In the genomic region with DNA sequence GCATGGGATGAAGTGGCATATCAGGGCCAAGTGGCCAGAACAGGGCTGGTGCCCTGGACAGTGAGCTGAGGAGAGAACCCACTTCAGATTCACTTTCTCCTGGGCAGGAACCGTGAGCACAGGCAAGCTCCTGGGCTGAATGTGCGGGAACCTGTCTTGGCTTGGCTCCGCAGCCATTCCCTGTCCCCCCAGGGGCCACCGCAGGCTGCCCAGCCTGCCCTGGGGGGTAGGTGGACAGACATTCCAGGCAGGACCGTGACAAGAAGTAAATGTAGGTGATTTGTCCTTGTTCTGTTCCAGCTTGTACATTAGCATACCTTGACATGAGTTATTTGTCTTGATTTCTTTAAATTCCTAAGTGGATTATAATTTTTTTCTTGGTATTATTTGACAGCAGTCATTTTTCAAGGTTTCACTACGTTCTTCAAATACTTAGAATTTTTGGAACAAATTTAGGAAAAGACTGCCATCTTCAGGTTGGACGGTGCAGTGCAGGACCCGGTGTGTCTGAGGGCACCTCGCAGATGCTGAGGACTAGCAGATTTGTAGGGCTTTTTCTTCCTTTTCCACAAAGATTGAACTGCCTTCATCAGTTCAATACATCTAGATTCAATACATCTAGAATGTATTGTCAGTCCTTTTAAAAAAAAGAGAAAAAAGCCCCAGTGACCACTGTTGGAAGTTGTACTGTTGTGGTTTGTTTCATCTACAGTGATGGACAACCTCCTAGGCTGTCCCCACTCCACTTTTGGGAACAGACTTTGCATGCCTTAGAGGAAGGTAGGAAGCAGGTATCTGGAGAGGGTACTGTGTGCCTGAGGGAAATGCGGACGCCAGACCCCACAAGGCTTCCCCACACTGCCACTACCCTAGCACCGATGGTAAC, we compare ENCODE assay signal across 9 cellular contexts.
DNase-seq lines count a peak whose midpoint lies in the region; ATAC-seq and TF ChIP-seq lines count a peak whose summit lies in the region.
"Had no signal": no experiment of that assay in that cellular context is flagged by ENCODE, and none has a peak within 500 bp of the region (broad histone marks: within the 10 kb centered on the region; RNA-seq: fewer than 3 reads in every experiment).

No MANE protein-coding gene starts in this region.

- H3K9ac ChIP-seq in HUES64 (ENCODE audit: low read depth, low read length), result no peak overlapping the region

- H3K4me1 Mint-ChIP-seq in activated naive CD8-positive, alpha-beta T cell treated with anti-CD3 and anti-CD28 coated beads, Interleukin-2, amount 50 U/mL, for 24 hours, result no peaks in the 10 kb centered on the region
- H3K4me1 Mint-ChIP-seq: B cell had no signal

- H3K36me3 ChIP-seq in HUES64 (ENCODE audit: insufficient read depth, low read length) (peaks cover 60% of the 10 kb centered on the region), sigmoid colon (no peaks in the 10 kb centered on the region)

- ATAC-seq in activated naive CD8-positive, alpha-beta T cell treated with anti-CD3 and anti-CD28 coated beads, Interleukin-2, amount 50 U/mL, for 24 hours, result no peak
- ATAC-seq in left ventricle myocardium superior, result no peak

- TF ChIP-seq EP300 in sigmoid colon (IDR thresholded peaks at IDR 0.05), result no peak

- H3K4me3 ChIP-seq in HUES64 (ENCODE audit: low read length) (no peak overlapping the region), sigmoid colon (no peak overlapping the region)

- peak; percentile 46 to 76 (median 73) for DNase-seq in NCI-H1417 (lab: John Stamatoyannopoulos, UW)
- no peak for DNase-seq in NCI-H1417 treated with DMSO at 0.1 percent for 48 hours (lab: John Stamatoyannopoulos, UW)
- DNase-seq in RKO (ENCODE audit: low spot score), result peak; percentile 62
- peak; percentile 51 for DNase-seq in activated naive CD8-positive, alpha-beta T cell treated with anti-CD3 and anti-CD28 coated beads, Interleukin-2, amount 50 U/mL, for 24 hours
- peak; percentile 67 for DNase-seq in left ventricle myocardium superior
- DNase-seq in sigmoid colon, result peak; percentile 82
- DNase-seq in GF-D8 (lab: John Stamatoyannopoulos, UW), result no peak

- H3K27ac ChIP-seq in HUES64 (ENCODE audit: low read depth, low read length) (peak overlapping the region; percentile 16; the same call in 1 of the 2 replicates), sigmoid colon (peak overlapping the region; percentile 18 to 91 (median 84))

- H3K4me3 Mint-ChIP-seq in activated naive CD8-positive, alpha-beta T cell treated with anti-CD3 and anti-CD28 coated beads, Interleukin-2, amount 50 U/mL, for 24 hours, result no peak overlapping the region
- H3K4me3 Mint-ChIP-seq: B cell had no signal

- 61% methylated on average over 12 of the region's 12 CpGs for whole genome bisulfite sequencing in HUES64
- 55 to 58% methylated on average over 12 of the region's 12 CpGs for WGBS in sigmoid colon, 2 donors

- intact Hi-C loops in left ventricle myocardium superior (cut with micrococcal nuclease), result loop anchor here (5.0 to 10.0 kb wide), 3 partner anchors 209 to 562 kb away; no protein-coding TSS in a partner anchor
- intact Hi-C loops in sigmoid colon (cut with DNase I), result loop anchor here (2.0 to 5.0 kb wide), 5 partner anchors 462 to 605 kb away; a partner anchor contains a TSS

- no peak for TF ChIP-seq POLR2A in sigmoid colon (IDR thresholded peaks at IDR 0.05)

- H3K4me1 ChIP-seq in HUES64 (ENCODE audit: insufficient read depth, low read length) (peaks cover 9% of the 10 kb centered on the region), sigmoid colon (peaks cover 0 to 74% (median 56%) of the 10 kb centered on the region in 4 donors)

- no peaks in the 10 kb centered on the region for H3K36me3 Mint-ChIP-seq in activated naive CD8-positive, alpha-beta T cell treated with anti-CD3 and anti-CD28 coated beads, Interleukin-2, amount 50 U/mL, for 24 hours (ENCODE audit: low read depth)

- peak; percentile 90 to 93 (median 92) for TF ChIP-seq CTCF in sigmoid colon (IDR thresholded peaks at IDR 0.05)

- H3K27me3 Mint-ChIP-seq in activated naive CD8-positive, alpha-beta T cell treated with anti-CD3 and anti-CD28 coated beads, Interleukin-2, amount 50 U/mL, for 24 hours, result peaks cover 10% of the 10 kb centered on the region

- no peaks in the 10 kb centered on the region for H3K9me3 Mint-ChIP-seq in activated naive CD8-positive, alpha-beta T cell treated with anti-CD3 and anti-CD28 coated beads, Interleukin-2, amount 50 U/mL, for 24 hours

- H3K27me3 ChIP-seq in HUES64 (ENCODE audit: insufficient read depth, low read length) (no peaks in the 10 kb centered on the region), sigmoid colon (no peaks in the 10 kb centered on the region)

- H3K9me3 ChIP-seq in HUES64 (ENCODE audit: insufficient read depth, low read depth, low read length) (no peaks in the 10 kb centered on the region), sigmoid colon (no peaks in the 10 kb centered on the region)

- no peak overlapping the region for H3K27ac Mint-ChIP-seq in activated naive CD8-positive, alpha-beta T cell treated with anti-CD3 and anti-CD28 coated beads, Interleukin-2, amount 50 U/mL, for 24 hours
- H3K27ac Mint-ChIP-seq: B cell had no signal

Comparison
In these comparisons a context has a peak if more than half of its experiments do, and no peak if none do; other contexts are left out.
1. DNase-seq: peak in NCI-H1417 (3 of 3), RKO (single experiment), activated naive CD8-positive, alpha-beta T cell treated with anti-CD3 and anti-CD28 coated beads, Interleukin-2, amount 50 U/mL, for 24 hours (single experiment), left ventricle myocardium superior (single experiment) and sigmoid colon (single experiment); none in NCI-H1417 treated with DMSO at 0.1 percent for 48 hours (single experiment) and GF-D8 (single experiment).